Comparison of ENCODE assay signal across 1 cellular context in the genomic region with DNA sequence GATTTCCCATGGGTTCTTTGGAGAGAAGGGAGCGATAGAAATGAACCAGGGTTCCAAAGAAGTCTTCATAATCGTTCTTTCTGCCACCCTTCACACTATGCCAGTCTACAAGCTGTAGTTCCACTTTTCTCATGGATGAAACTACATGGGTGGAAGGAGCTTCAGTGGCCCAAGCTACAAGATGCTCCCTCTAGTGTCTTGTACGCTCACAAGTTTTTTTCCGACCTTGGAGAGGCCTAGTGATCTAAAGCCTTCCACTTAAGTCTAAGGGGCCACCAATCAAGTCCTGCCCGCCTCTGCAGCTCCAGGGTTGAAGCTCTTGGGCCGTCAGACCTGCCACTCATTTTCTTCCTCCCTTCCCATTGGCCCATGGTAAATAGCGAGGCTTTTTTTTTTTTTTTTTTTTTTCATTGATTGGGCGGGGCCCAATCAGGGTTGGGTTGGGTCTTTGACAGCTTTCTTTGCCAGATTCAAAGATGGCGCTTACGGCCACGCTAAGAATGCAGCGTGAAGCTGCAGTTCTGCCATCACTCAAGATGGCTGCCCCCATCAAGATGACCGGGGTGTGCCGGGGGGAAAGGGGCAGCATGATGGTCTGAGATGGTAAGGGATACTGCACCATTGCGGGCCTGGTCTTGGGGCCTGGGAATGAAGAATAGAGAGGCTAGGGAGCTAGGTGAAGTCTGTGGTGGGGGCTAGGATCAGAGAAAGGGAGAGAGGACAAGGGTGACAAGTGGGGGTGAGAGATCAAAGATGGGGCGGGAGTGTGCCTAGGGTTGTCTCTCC.
TF ChIP-seq lines count a peak whose summit lies in the region.

A gene (plus strand): TSS at position 527 of the 786 bp plus-strand sequence. CDS start 430 bp downstream, outside the sequence.

TF ChIP-seq in HepG2, 621 proteins besides CTCF, POLR2A, EP300 and RAD21 (continued from another document and continues in another):
- TF ChIP-seq SCMH1 (CRISPR knock-in tag; IDR thresholded peaks at IDR 0.05; ENCODE audit: borderline replicate concordance), result no peak
- TF ChIP-seq CBX2 (IDR thresholded peaks at IDR 0.05; ENCODE audit: low read depth, low read length), result no peak
- no peak for TF ChIP-seq CBX2 (CRISPR knock-in tag; IDR thresholded peaks at IDR 0.05; ENCODE audit: low read depth)
- peak; percentile 70 for TF ChIP-seq BRD4 (CRISPR knock-in tag; IDR thresholded peaks at IDR 0.05)
- no peak for TF ChIP-seq TOE1 (CRISPR knock-in tag; IDR thresholded peaks at IDR 0.05)
- TF ChIP-seq ZNF501 (CRISPR knock-in tag; IDR thresholded peaks at IDR 0.05), result peak; percentile 65; the same call in 1 of the 2 replicates
- TF ChIP-seq, protein P1, sequence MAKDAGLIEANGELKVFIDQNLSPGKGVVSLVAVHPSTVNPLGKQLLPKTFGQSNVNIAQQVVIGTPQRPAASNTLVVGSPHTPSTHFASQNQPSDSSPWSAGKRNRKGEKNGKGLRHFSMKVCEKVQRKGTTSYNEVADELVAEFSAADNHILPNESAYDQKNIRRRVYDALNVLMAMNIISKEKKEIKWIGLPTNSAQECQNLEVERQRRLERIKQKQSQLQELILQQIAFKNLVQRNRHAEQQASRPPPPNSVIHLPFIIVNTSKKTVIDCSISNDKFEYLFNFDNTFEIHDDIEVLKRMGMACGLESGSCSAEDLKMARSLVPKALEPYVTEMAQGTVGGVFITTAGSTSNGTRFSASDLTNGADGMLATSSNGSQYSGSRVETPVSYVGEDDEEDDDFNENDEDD (CRISPR knock-in tag; IDR thresholded peaks at IDR 0.05; ENCODE audit: borderline replicate concordance), result no peak
- peak; percentile 21 for TF ChIP-seq ZNF883 (CRISPR knock-in tag; IDR thresholded peaks at IDR 0.05; ENCODE audit: not compliant biosample characterization)
- TF ChIP-seq, protein P2, sequence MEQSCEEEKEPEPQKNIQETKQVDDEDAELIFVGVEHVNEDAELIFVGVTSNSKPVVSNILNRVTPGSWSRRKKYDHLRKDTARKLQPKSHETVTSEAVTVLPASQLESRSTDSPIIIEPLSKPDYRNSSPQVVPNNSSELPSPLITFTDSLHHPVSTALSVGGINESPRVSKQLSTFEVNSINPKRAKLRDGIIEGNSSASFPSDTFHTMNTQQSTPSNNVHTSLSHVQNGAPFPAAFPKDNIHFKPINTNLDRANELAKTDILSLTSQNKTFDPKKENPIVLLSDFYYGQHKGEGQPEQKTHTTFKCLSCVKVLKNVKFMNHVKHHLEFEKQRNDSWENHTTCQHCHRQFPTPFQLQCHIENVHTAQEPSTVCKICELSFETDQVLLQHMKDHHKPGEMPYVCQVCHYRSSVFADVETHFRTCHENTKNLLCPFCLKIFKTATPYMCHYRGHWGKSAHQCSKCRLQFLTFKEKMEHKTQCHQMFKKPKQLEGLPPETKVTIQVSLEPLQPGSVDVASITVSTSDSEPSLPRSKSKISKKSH (CRISPR knock-in tag; IDR thresholded peaks at IDR 0.05; ENCODE audit: borderline replicate concordance), result no peak
- TF ChIP-seq KLF9 (CRISPR knock-in tag; IDR thresholded peaks at IDR 0.05; ENCODE audit: low read depth), result no peak
- TF ChIP-seq SSRP1 (CRISPR knock-in tag; IDR thresholded peaks at IDR 0.05), result no peak
- TF ChIP-seq YEATS4 (CRISPR knock-in tag; IDR thresholded peaks at IDR 0.05; ENCODE audit: borderline replicate concordance), result 0 out of 2 replicates have a peak, but pooled peaks have one; percentile 53
- no peak for TF ChIP-seq ZMYM2 (CRISPR knock-in tag; IDR thresholded peaks at IDR 0.05)
- TF ChIP-seq CBX5 (CRISPR knock-in tag; IDR thresholded peaks at IDR 0.05; ENCODE audit: borderline replicate concordance), result no peak
- TF ChIP-seq ZNF251 (CRISPR knock-in tag; IDR thresholded peaks at IDR 0.05), result no peak
- no peak for TF ChIP-seq MXD4 (CRISPR knock-in tag; IDR thresholded peaks at IDR 0.05)
- TF ChIP-seq PHF5A (CRISPR knock-in tag; IDR thresholded peaks at IDR 0.05; ENCODE audit: low read depth, unreplicated experiment), result peak; percentile 63
- no peak for TF ChIP-seq ZNF383 (CRISPR knock-in tag; IDR thresholded peaks at IDR 0.05; ENCODE audit: borderline replicate concordance)
- TF ChIP-seq, protein P3, sequence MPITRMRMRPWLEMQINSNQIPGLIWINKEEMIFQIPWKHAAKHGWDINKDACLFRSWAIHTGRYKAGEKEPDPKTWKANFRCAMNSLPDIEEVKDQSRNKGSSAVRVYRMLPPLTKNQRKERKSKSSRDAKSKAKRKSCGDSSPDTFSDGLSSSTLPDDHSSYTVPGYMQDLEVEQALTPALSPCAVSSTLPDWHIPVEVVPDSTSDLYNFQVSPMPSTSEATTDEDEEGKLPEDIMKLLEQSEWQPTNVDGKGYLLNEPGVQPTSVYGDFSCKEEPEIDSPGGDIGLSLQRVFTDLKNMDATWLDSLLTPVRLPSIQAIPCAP (CRISPR knock-in tag; IDR thresholded peaks at IDR 0.05; ENCODE audit: low read depth), result no peak
- peak; percentile 93 for TF ChIP-seq NFYC (CRISPR knock-in tag; IDR thresholded peaks at IDR 0.05)
- TF ChIP-seq NFRKB (IDR thresholded peaks at IDR 0.05), result no peak; the same call in 1 of the 2 replicates
- TF ChIP-seq, protein P4, sequence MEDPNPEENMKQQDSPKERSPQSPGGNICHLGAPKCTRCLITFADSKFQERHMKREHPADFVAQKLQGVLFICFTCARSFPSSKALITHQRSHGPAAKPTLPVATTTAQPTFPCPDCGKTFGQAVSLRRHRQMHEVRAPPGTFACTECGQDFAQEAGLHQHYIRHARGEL (CRISPR knock-in tag; IDR thresholded peaks at IDR 0.05), result no peak
- TF ChIP-seq TCF7 (IDR thresholded peaks at IDR 0.05; ENCODE audit: low read depth), result no peak; the same call in 1 of the 2 replicates
- no peak for TF ChIP-seq RELA (CRISPR knock-in tag; IDR thresholded peaks at IDR 0.05)
- no peak for TF ChIP-seq ZNF615 (CRISPR knock-in tag; IDR thresholded peaks at IDR 0.05; ENCODE audit: borderline replicate concordance)
- TF ChIP-seq ZNF724P (CRISPR knock-in tag; IDR thresholded peaks at IDR 0.05; ENCODE audit: borderline replicate concordance), result no peak
- TF ChIP-seq, protein P5, sequence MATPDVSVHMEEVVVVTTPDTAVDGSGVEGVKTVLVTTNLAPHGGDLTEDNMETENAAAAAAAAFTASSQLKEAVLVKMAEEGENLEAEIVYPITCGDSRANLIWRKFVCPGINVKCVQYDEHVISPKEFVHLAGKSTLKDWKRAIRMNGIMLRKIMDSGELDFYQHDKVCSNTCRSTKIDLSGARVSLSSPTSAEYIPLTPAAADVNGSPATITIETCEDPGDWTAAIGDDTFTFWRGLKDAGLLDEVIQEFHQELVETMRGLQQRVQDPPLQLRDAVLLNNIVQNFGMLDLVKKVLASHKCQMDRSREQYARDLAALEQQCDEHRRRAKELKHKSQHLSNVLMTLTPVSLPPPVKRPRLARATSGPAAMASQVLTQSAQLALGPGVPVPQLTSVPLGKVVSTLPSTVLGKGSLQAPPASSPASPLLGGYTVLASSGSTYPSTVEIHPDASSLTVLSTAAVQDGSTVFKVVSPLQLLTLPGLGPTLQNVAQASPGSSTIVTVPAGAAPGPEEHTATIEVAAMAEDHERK (CRISPR knock-in tag; IDR thresholded peaks at IDR 0.05; ENCODE audit: low read depth), result no peak
- TF ChIP-seq, protein P6, sequence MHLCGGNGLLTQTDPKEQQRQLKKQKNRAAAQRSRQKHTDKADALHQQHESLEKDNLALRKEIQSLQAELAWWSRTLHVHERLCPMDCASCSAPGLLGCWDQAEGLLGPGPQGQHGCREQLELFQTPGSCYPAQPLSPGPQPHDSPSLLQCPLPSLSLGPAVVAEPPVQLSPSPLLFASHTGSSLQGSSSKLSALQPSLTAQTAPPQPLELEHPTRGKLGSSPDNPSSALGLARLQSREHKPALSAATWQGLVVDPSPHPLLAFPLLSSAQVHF (CRISPR knock-in tag; IDR thresholded peaks at IDR 0.05), result no peak
- no peak for TF ChIP-seq KDM6A (CRISPR knock-in tag; IDR thresholded peaks at IDR 0.05; ENCODE audit: low read depth)
- TF ChIP-seq SPEN (CRISPR knock-in tag; IDR thresholded peaks at IDR 0.05; ENCODE audit: low read depth), result no peak
- TF ChIP-seq ZNF235 (CRISPR knock-in tag; IDR thresholded peaks at IDR 0.05; ENCODE audit: borderline replicate concordance), result no peak
- TF ChIP-seq NFKBIZ (CRISPR knock-in tag; IDR thresholded peaks at IDR 0.05), result no peak
- TF ChIP-seq KDM3A (CRISPR knock-in tag; IDR thresholded peaks at IDR 0.05; ENCODE audit: low read depth), result no peak
- TF ChIP-seq MTF2 (CRISPR knock-in tag; IDR thresholded peaks at IDR 0.05; ENCODE audit: borderline replicate concordance), result no peak
- no peak for TF ChIP-seq NFIB (CRISPR knock-in tag; IDR thresholded peaks at IDR 0.05; ENCODE audit: borderline replicate concordance)
- no peak for TF ChIP-seq ZNF367 (CRISPR knock-in tag; IDR thresholded peaks at IDR 0.05; ENCODE audit: borderline replicate concordance)
- peak; percentile 89 for TF ChIP-seq SAP130 (CRISPR knock-in tag; IDR thresholded peaks at IDR 0.05; ENCODE audit: low read depth)
- no peak for TF ChIP-seq ZNF382 (CRISPR knock-in tag; IDR thresholded peaks at IDR 0.05; ENCODE audit: borderline replicate concordance)
- no peak for TF ChIP-seq ZNF563 (CRISPR knock-in tag; IDR thresholded peaks at IDR 0.05)
- TF ChIP-seq, protein P7, sequence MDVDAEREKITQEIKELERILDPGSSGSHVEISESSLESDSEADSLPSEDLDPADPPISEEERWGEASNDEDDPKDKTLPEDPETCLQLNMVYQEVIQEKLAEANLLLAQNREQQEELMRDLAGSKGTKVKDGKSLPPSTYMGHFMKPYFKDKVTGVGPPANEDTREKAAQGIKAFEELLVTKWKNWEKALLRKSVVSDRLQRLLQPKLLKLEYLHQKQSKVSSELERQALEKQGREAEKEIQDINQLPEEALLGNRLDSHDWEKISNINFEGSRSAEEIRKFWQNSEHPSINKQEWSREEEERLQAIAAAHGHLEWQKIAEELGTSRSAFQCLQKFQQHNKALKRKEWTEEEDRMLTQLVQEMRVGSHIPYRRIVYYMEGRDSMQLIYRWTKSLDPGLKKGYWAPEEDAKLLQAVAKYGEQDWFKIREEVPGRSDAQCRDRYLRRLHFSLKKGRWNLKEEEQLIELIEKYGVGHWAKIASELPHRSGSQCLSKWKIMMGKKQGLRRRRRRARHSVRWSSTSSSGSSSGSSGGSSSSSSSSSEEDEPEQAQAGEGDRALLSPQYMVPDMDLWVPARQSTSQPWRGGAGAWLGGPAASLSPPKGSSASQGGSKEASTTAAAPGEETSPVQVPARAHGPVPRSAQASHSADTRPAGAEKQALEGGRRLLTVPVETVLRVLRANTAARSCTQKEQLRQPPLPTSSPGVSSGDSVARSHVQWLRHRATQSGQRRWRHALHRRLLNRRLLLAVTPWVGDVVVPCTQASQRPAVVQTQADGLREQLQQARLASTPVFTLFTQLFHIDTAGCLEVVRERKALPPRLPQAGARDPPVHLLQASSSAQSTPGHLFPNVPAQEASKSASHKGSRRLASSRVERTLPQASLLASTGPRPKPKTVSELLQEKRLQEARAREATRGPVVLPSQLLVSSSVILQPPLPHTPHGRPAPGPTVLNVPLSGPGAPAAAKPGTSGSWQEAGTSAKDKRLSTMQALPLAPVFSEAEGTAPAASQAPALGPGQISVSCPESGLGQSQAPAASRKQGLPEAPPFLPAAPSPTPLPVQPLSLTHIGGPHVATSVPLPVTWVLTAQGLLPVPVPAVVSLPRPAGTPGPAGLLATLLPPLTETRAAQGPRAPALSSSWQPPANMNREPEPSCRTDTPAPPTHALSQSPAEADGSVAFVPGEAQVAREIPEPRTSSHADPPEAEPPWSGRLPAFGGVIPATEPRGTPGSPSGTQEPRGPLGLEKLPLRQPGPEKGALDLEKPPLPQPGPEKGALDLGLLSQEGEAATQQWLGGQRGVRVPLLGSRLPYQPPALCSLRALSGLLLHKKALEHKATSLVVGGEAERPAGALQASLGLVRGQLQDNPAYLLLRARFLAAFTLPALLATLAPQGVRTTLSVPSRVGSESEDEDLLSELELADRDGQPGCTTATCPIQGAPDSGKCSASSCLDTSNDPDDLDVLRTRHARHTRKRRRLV (CRISPR knock-in tag; IDR thresholded peaks at IDR 0.05), result no peak
- TF ChIP-seq, protein P8, sequence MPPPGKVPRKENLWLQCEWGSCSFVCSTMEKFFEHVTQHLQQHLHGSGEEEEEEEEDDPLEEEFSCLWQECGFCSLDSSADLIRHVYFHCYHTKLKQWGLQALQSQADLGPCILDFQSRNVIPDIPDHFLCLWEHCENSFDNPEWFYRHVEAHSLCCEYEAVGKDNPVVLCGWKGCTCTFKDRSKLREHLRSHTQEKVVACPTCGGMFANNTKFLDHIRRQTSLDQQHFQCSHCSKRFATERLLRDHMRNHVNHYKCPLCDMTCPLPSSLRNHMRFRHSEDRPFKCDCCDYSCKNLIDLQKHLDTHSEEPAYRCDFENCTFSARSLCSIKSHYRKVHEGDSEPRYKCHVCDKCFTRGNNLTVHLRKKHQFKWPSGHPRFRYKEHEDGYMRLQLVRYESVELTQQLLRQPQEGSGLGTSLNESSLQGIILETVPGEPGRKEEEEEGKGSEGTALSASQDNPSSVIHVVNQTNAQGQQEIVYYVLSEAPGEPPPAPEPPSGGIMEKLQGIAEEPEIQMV (CRISPR knock-in tag; IDR thresholded peaks at IDR 0.05; ENCODE audit: low read depth), result 0 out of 2 replicates have a peak, but pooled peaks have one; percentile 34
- TF ChIP-seq, protein P9, sequence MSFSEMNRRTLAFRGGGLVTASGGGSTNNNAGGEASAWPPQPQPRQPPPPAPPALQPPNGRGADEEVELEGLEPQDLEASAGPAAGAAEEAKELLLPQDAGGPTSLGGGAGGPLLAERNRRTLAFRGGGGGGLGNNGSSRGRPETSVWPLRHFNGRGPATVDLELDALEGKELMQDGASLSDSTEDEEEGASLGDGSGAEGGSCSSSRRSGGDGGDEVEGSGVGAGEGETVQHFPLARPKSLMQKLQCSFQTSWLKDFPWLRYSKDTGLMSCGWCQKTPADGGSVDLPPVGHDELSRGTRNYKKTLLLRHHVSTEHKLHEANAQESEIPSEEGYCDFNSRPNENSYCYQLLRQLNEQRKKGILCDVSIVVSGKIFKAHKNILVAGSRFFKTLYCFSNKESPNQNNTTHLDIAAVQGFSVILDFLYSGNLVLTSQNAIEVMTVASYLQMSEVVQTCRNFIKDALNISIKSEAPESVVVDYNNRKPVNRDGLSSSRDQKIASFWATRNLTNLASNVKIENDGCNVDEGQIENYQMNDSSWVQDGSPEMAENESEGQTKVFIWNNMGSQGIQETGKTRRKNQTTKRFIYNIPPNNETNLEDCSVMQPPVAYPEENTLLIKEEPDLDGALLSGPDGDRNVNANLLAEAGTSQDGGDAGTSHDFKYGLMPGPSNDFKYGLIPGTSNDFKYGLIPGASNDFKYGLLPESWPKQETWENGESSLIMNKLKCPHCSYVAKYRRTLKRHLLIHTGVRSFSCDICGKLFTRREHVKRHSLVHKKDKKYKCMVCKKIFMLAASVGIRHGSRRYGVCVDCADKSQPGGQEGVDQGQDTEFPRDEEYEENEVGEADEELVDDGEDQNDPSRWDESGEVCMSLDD (CRISPR knock-in tag; IDR thresholded peaks at IDR 0.05; ENCODE audit: borderline replicate concordance), result no peak
- no peak for TF ChIP-seq U2AF2 (IDR thresholded peaks at IDR 0.05; ENCODE audit: low read depth, low read length)
- TF ChIP-seq, protein P10, sequence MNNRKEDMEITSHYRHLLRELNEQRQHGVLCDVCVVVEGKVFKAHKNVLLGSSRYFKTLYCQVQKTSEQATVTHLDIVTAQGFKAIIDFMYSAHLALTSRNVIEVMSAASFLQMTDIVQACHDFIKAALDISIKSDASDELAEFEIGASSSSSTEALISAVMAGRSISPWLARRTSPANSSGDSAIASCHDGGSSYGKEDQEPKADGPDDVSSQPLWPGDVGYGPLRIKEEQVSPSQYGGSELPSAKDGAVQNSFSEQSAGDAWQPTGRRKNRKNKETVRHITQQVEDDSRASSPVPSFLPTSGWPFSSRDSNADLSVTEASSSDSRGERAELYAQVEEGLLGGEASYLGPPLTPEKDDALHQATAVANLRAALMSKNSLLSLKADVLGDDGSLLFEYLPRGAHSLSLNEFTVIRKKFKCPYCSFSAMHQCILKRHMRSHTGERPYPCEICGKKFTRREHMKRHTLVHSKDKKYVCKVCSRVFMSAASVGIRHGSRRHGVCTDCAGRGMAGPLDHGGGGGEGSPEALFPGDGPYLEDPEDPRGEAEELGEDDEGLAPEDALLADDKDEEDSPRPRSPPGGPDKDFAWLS (CRISPR knock-in tag; IDR thresholded peaks at IDR 0.05; ENCODE audit: borderline replicate concordance), result no peak
- no peak for TF ChIP-seq HMG20B (CRISPR knock-in tag; conservative IDR thresholded peaks at IDR 0.05)
